ENCODE assay signal across 1 cellular context in genomic region chr13:98939552-98940306, GRCh38.
TF ChIP-seq lines count a peak whose summit lies in the region.

No MANE protein-coding gene starts in this region.

TF ChIP-seq in WTC11, 78 proteins besides CTCF, POLR2A, EP300 and RAD21 (continued from another document):
- TF ChIP-seq, protein P1, sequence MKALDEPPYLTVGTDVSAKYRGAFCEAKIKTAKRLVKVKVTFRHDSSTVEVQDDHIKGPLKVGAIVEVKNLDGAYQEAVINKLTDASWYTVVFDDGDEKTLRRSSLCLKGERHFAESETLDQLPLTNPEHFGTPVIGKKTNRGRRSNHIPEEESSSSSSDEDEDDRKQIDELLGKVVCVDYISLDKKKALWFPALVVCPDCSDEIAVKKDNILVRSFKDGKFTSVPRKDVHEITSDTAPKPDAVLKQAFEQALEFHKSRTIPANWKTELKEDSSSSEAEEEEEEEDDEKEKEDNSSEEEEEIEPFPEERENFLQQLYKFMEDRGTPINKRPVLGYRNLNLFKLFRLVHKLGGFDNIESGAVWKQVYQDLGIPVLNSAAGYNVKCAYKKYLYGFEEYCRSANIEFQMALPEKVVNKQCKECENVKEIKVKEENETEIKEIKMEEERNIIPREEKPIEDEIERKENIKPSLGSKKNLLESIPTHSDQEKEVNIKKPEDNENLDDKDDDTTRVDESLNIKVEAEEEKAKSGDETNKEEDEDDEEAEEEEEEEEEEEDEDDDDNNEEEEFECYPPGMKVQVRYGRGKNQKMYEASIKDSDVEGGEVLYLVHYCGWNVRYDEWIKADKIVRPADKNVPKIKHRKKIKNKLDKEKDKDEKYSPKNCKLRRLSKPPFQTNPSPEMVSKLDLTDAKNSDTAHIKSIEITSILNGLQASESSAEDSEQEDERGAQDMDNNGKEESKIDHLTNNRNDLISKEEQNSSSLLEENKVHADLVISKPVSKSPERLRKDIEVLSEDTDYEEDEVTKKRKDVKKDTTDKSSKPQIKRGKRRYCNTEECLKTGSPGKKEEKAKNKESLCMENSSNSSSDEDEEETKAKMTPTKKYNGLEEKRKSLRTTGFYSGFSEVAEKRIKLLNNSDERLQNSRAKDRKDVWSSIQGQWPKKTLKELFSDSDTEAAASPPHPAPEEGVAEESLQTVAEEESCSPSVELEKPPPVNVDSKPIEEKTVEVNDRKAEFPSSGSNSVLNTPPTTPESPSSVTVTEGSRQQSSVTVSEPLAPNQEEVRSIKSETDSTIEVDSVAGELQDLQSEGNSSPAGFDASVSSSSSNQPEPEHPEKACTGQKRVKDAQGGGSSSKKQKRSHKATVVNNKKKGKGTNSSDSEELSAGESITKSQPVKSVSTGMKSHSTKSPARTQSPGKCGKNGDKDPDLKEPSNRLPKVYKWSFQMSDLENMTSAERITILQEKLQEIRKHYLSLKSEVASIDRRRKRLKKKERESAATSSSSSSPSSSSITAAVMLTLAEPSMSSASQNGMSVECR (CRISPR knock-in tag; IDR thresholded peaks at IDR 0.05; ENCODE audit: borderline replicate concordance): no peak
TF ChIP-seq in WTC11: peak in this region for 0.
